In the genomic region with DNA sequence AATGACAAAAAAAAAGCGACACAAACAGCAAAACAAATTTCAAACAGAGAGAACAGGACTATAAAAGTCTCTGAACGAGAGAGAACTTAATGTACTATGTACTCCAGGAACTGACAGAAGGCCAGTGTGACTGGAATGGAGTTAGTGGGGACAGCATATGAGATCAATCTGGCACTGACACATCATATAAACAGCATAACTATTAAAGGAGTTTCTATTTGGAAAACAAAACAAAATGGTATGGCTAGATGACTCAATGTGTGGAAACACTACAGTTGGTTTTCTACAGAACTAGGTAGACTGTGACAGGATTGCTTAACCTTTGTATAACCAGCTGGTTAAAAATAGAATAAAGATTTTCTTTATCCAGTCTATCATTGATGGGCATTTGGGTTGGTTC, we compare ENCODE assay signal across 9 cellular contexts.
DNase-seq lines count a peak whose midpoint lies in the region; FAIRE-seq and TF ChIP-seq lines count a peak whose summit lies in the region.
"Had no signal": no experiment of that assay in that cellular context is flagged by ENCODE, and none has a peak within 500 bp of the region (broad histone marks: within the 10 kb centered on the region; RNA-seq: fewer than 3 reads in every experiment).

No MANE protein-coding gene starts in this region.

- DNase-seq in GM04503 (ENCODE audit: low read depth) (peak; percentile 56), PC-9 (no peak), fibroblast of lung (ENCODE audit: low read depth in 2 of 2) (peak; percentile 42 to 98), spleen (no peak), NCI-H2196 (lab: John Stamatoyannopoulos, UW; ENCODE audit: unreplicated experiment) (no peak), medulla oblongata (ENCODE audit: extremely low spot score) (no peak), GM12892 (ENCODE audit: insufficient read length) (no peak)
- DNase-seq: activated gamma-delta T cell, KG1 had no signal

- 78 to 97% (median 85%) methylated on average over 2 of the region's 2 CpGs for WGBS in spleen, 5 donors

- CTCF ChIA-PET in PC-9 (lab: Charles Lee), result interaction anchor here (0.6 kb wide), 1 partner anchor 44 kb away, joined by 4 read pairs; no protein-coding TSS in a partner anchor

- no peaks in the 10 kb centered on the region for H3K4me1 ChIP-seq in PC-9 (replicated peaks; ENCODE audit: insufficient read depth)
- H3K4me1 ChIP-seq in fibroblast of lung (ENCODE audit: control insufficient read depth, extremely low read depth, insufficient read depth, low read length), result peaks cover 9% of the 10 kb centered on the region
- peaks cover 6 to 26% (median 23%) of the 10 kb centered on the region in 6 donors for H3K4me1 ChIP-seq in spleen

- intact Hi-C loops in PC-9 (cut with micrococcal nuclease; ENCODE audit: unreplicated experiment), result no loop called here
- intact Hi-C loops in spleen (cut with DNase I; ENCODE audit: low total_unique reads), result no loop called here

- H3K79me2 ChIP-seq in PC-9 (ENCODE audit: low read depth) (no peaks in the 10 kb centered on the region), fibroblast of lung (ENCODE audit: control insufficient read depth, insufficient read depth, low read length) (no peaks in the 10 kb centered on the region)

- H3K9ac ChIP-seq in fibroblast of lung (ENCODE audit: insufficient read depth, low read length), result no peak overlapping the region

- H2AFZ ChIP-seq in PC-9 (no peak overlapping the region), fibroblast of lung (ENCODE audit: low read length) (no peak overlapping the region)

- H4K20me1 ChIP-seq in PC-9 (ENCODE audit: insufficient read depth) (no peaks in the 10 kb centered on the region), fibroblast of lung (ENCODE audit: control insufficient read depth, extremely low read depth, insufficient read depth, low read length) (no peaks in the 10 kb centered on the region)

- no peak for TF ChIP-seq CTCF in PC-9 (conservative IDR thresholded peaks at IDR 0.05)
- no peak for TF ChIP-seq CTCF in fibroblast of lung (conservative IDR thresholded peaks at IDR 0.05 in 1 of 2, IDR thresholded peaks at IDR 0.05 in 1 of 2; ENCODE audit: low read depth in 1 of 2, low read length in 2 of 2)
- TF ChIP-seq CTCF in spleen (IDR thresholded peaks at IDR 0.05 in 8 of 11, conservative IDR thresholded peaks at IDR 0.05 in 3 of 11), result no peak

- no peak for FAIRE-seq in GM12892 (lab: Jason Lieb, UNC)

- TF ChIP-seq POLR2A in spleen (IDR thresholded peaks at IDR 0.05), result no peak
- TF ChIP-seq POLR2A in GM12892 (IDR thresholded peaks at IDR 0.05; ENCODE audit: low read depth, low read length), result no peak

- H3K9me3 ChIP-seq in PC-9 (ENCODE audit: insufficient read depth, low read depth), result no peaks in the 10 kb centered on the region
- no peaks in the 10 kb centered on the region for H3K9me3 ChIP-seq in fibroblast of lung (ENCODE audit: control insufficient read depth, insufficient read depth, low read depth, low read length)
- no peaks in the 10 kb centered on the region for H3K9me3 ChIP-seq in spleen

- no peak overlapping the region for H3K27ac ChIP-seq in PC-9
- H3K27ac ChIP-seq in fibroblast of lung (ENCODE audit: insufficient read depth, low read length), result no peak overlapping the region
- peak overlapping the region in 5 of 8 donors; percentile 20 to 66 (median 55) for H3K27ac ChIP-seq in spleen

- H3K4me2 ChIP-seq in PC-9 (no peak overlapping the region), fibroblast of lung (ENCODE audit: extremely low read depth, insufficient read depth, low read length) (peak overlapping the region; percentile 3)

- no peak overlapping the region for H3K4me3 ChIP-seq in PC-9
- H3K4me3 ChIP-seq in fibroblast of lung (replicated peaks in 1 of 4; ENCODE audit: control extremely low read depth in 1 of 4, insufficient read depth in 1 of 4, low read depth in 3 of 4, low read length in 4 of 4), result no peak overlapping the region
- no peak overlapping the region for H3K4me3 ChIP-seq in spleen

- BruUV-seq in PC-9 (replicated peaks; lab: Mats Ljungman, UMichigan), result TSS peak; percentile 12

- POLR2A ChIA-PET in PC-9 (lab: Charles Lee; ENCODE audit: unreplicated experiment), result no interaction called here

- H3K36me3 ChIP-seq in PC-9 (ENCODE audit: low read depth) (0 out of 2 replicates have a peak, but pooled peaks cover 4% of the 10 kb centered on the region), fibroblast of lung (ENCODE audit: control insufficient read depth, insufficient read depth, low read length) (no peaks in the 10 kb centered on the region), spleen (peaks cover 0 to 4% (median 0%) of the 10 kb centered on the region in 6 donors)

- no peaks in the 10 kb centered on the region for H3K9me2 ChIP-seq in PC-9 (ENCODE audit: insufficient read depth)

- H3K27me3 ChIP-seq in PC-9 (ENCODE audit: insufficient read depth, low read depth) (no peaks in the 10 kb centered on the region), fibroblast of lung (ENCODE audit: control insufficient read depth, insufficient read depth, low read length) (no peaks in the 10 kb centered on the region), spleen (replicated peaks in 1 of 7) (no peaks in the 10 kb centered on the region)

- H3F3A ChIP-seq in PC-9 (ENCODE audit: insufficient read depth, low read depth), result no peaks in the 10 kb centered on the region

Comparison
In these comparisons a context has a peak if more than half of its experiments do, and no peak if none do; other contexts are left out.
1. DNase-seq: peak in GM04503 (single experiment) and fibroblast of lung (2 of 2); none in PC-9 (0 of 2), spleen (single experiment), NCI-H2196 (single experiment), medulla oblongata (single experiment) and GM12892 (single experiment).
2. H3K27ac ChIP-seq: peak in spleen (5 of 8); none in PC-9 (single experiment) and fibroblast of lung (single experiment).